20 cellular contexts compared by ENCODE assay signal in genomic region chr12:77089701-77090220, GRCh38. TPM values are rescaled to one million over a fixed set of nuclear protein-coding genes. Genes with fewer than 3 reads are reported as not detected.
DNase-seq lines count a peak whose midpoint lies in the region; ATAC-seq and TF ChIP-seq lines count a peak whose summit lies in the region.
"Had no signal": no experiment of that assay in that cellular context is flagged by ENCODE, and none has a peak within 500 bp of the region (broad histone marks: within the 10 kb centered on the region; RNA-seq: fewer than 3 reads in every experiment).

No MANE protein-coding gene starts in this region.

- H3K36me3 ChIP-seq in mammary epithelial cell (ENCODE audit: insufficient read depth, low read length) (no peaks in the 10 kb centered on the region), spleen (no peaks in the 10 kb centered on the region)
- H3K36me3 ChIP-seq: BLaER1 treated with 17β-estradiol and CSF1 and Interleukin-3, amounts not matched to agents 10 nM and 100 nM; HAP-1 had no signal

- ATAC-seq in HG02759 (IDR thresholded peaks at IDR 0.05; ENCODE audit: unreplicated experiment), result no peak
- ATAC-seq: CD8-positive, alpha-beta T cell; GM12878; HepG2 had no signal

- no peaks in the 10 kb centered on the region for H3K4me1 Mint-ChIP-seq in MCF 10A (ENCODE audit: insufficient read depth, unreplicated experiment)

- H3K27ac ChIP-seq in mammary epithelial cell (ENCODE audit: insufficient read depth, low read depth, low read length), result no peak overlapping the region
- H3K27ac ChIP-seq in spleen, result no peak overlapping the region
- H3K27ac ChIP-seq: BLaER1 treated with 17β-estradiol and CSF1 and Interleukin-3, amounts not matched to agents 10 nM and 100 nM; GM23248 had no signal

- dilution Hi-C loops in mammary epithelial cell (cut with HindIII; ENCODE audit: low sequenced_read_pairs), result no loop called here

- POLR2A ChIA-PET in MCF 10A (lab: Yijun Ruan, JAX), result no interaction called here

- no peaks in the 10 kb centered on the region for H3K36me3 Mint-ChIP-seq in MCF 10A (ENCODE audit: insufficient read depth, unreplicated experiment)
- H3K36me3 Mint-ChIP-seq: CD8-positive, alpha-beta T cell had no signal

- peaks cover 7% of the 10 kb centered on the region for H3K9me3 Mint-ChIP-seq in MCF 10A (ENCODE audit: unreplicated experiment)

- no peaks in the 10 kb centered on the region for H3K79me2 ChIP-seq in mammary epithelial cell (ENCODE audit: insufficient read depth, low read length)

- H3K4me2 ChIP-seq in mammary epithelial cell (ENCODE audit: insufficient read depth, low read depth, low read length), result no peak overlapping the region
- H3K4me2 ChIP-seq: BLaER1 treated with 17β-estradiol and CSF1 and Interleukin-3, amounts not matched to agents 10 nM and 100 nM had no signal

- no peaks in the 10 kb centered on the region for H3K27me3 ChIP-seq in mammary epithelial cell (ENCODE audit: insufficient read depth, low read length)
- no peaks in the 10 kb centered on the region for H3K27me3 ChIP-seq in spleen (replicated peaks in 1 of 7)
- H3K27me3 ChIP-seq: BLaER1 treated with 17β-estradiol and CSF1 and Interleukin-3, amounts not matched to agents 10 nM and 100 nM had no signal

- intact Hi-C loops in mammary epithelial cell (cut with micrococcal nuclease) (no loop called here), MCF 10A (cut with micrococcal nuclease) (no loop called here), spleen (cut with DNase I; ENCODE audit: low total_unique reads) (no loop called here)

- no TSS peak for BruUV-seq in mammary epithelial cell (replicated peaks; lab: Mats Ljungman, UMichigan)
- BruUV-seq in MCF 10A (replicated peaks; lab: Mats Ljungman, UMichigan), result no TSS peak

- in situ Hi-C loops in mammary epithelial cell (cut with MboI; ENCODE audit: low sequenced_read_pairs in 2 of 2) (no loop called here), SK-MEL-5 (cut with HindIII; ENCODE audit: low pct_unique_long_range_greater_than_20kb, low sequenced_read_pairs) (no loop called here)

- H3K4me1 ChIP-seq in mammary epithelial cell (ENCODE audit: insufficient read depth, low read length) (peaks cover 10% of the 10 kb centered on the region), spleen (no peaks in the 10 kb centered on the region)
- H3K4me1 ChIP-seq: HAP-1 had no signal

- WGBS in mammary epithelial cell (ENCODE audit: low coverage, missing lambda C conversion rate), result 15% methylated on average over 1 of the region's 1 CpG
- WGBS in spleen, 5 donors, result 15 to 53% (median 51%) methylated on average over 1 of the region's 1 CpG

- H3K4me3 ChIP-seq in mammary epithelial cell (replicated peaks in 1 of 3; ENCODE audit: insufficient read depth in 1 of 3, low read depth in 2 of 3, low read length in 3 of 3) (no peak overlapping the region), spleen (no peak overlapping the region)
- H3K4me3 ChIP-seq: BLaER1 treated with 17β-estradiol and CSF1 and Interleukin-3, amounts not matched to agents 10 nM and 100 nM; GM12878; GM23248; HAP-1 had no signal

- H3K27ac Mint-ChIP-seq in MCF 10A (ENCODE audit: low read depth, unreplicated experiment), result no peak overlapping the region
- H3K27ac Mint-ChIP-seq: B cell; CD8-positive, alpha-beta T cell had no signal

- no peaks in the 10 kb centered on the region for H3K9me3 ChIP-seq in mammary epithelial cell (replicated peaks; ENCODE audit: insufficient read depth, low read length)
- no peaks in the 10 kb centered on the region for H3K9me3 ChIP-seq in spleen
- H3K9me3 ChIP-seq: HAP-1 had no signal

- H3K27me3 Mint-ChIP-seq in MCF 10A (ENCODE audit: insufficient read depth, unreplicated experiment), result no peaks in the 10 kb centered on the region
- H3K27me3 Mint-ChIP-seq: B cell had no signal

- H2AFZ ChIP-seq in mammary epithelial cell (ENCODE audit: low read depth, low read length), result no peak overlapping the region
- H2AFZ ChIP-seq: GM23248 had no signal

- no peaks in the 10 kb centered on the region for H4K20me1 ChIP-seq in mammary epithelial cell (ENCODE audit: insufficient read depth, low read length)
- H4K20me1 ChIP-seq: BLaER1 treated with 17β-estradiol and CSF1 and Interleukin-3, amounts not matched to agents 10 nM and 100 nM had no signal

- no peak for TF ChIP-seq POLR2A in spleen (IDR thresholded peaks at IDR 0.05)

- CTCF ChIA-PET in mammary epithelial cell (lab: Charles Lee; ENCODE audit: low non-redundant PET), result no interaction called here
- CTCF ChIA-PET in MCF 10A (lab: Yijun Ruan, JAX), result no interaction called here

- DNase-seq in mammary epithelial cell, result peak; percentile 11
- DNase-seq in MCF 10A (ENCODE audit: unreplicated experiment), result no peak
- DNase-seq in SK-MEL-5 (ENCODE audit: low read depth, low spot score), result peak; percentile 80
- peak; percentile 23 for DNase-seq in kidney tubule cell (ENCODE audit: low spot score)
- no peak for DNase-seq in spleen
- no peak for DNase-seq in activated CD4-positive, CD25-positive, alpha-beta regulatory T cell treated with anti-CD3 and anti-CD28 coated beads, Interleukin-2, amount 50 U/mL, for 72 hours
- DNase-seq: 8988T; CD8-positive, alpha-beta T cell; COR-L47; DMS 273 treated with DMSO at 0.1 percent for 48 hours; DMS53; DND-41; EL; GM23248 had no signal

- no peak overlapping the region for H3K9ac ChIP-seq in mammary epithelial cell (ENCODE audit: insufficient read depth, low read length)
- H3K9ac ChIP-seq: BLaER1 treated with 17β-estradiol and CSF1 and Interleukin-3, amounts not matched to agents 10 nM and 100 nM; GM23248 had no signal

- TF ChIP-seq CTCF in mammary epithelial cell (conservative IDR thresholded peaks at IDR 0.05 in 1 of 2, IDR thresholded peaks at IDR 0.05 in 1 of 2; ENCODE audit: extremely low read depth in 1 of 2, insufficient read depth in 1 of 2, low read depth in 1 of 2, low read length in 2 of 2) (no peak), MCF 10A (IDR thresholded peaks at IDR 0.05; ENCODE audit: unreplicated experiment) (no peak), spleen (IDR thresholded peaks at IDR 0.05 in 8 of 11, conservative IDR thresholded peaks at IDR 0.05 in 3 of 11) (no peak)

- H3K4me3 Mint-ChIP-seq in MCF 10A (ENCODE audit: unreplicated experiment), result no peak overlapping the region
- H3K4me3 Mint-ChIP-seq: B cell; CD8-positive, alpha-beta T cell had no signal

RNA-seq across cellular contexts. Expression of gene E2F7, which starts 24.4 kb away (rescaled TPM):
- total RNA-seq in mammary epithelial cell (10 to 100 TPM in 1 of 2 donors, 1 to 10 TPM in 1; 5.7 to 35.4 TPM), MCF 10A (2022) (23.5 and 34.4 TPM in 2 replicates), spleen (1 to 10 TPM in 5 of 7 donors, under 1 TPM in 2; 0.19 to 2.2 (median 1.1) TPM)
- polyA plus RNA-seq in mammary epithelial cell (11.9 TPM), spleen (under 1 TPM; 0.09 to 0.32 (median 0.19) TPM)
- polyA minus RNA-seq in mammary epithelial cell, result 18.5 TPM
- total RNA-seq in SK-MEL-5 (2014; rRNA removed; shearing (Covaris generic)), result 5.0 and 6.8 TPM in 2 replicates
- polyA plus RNA-seq in SK-MEL-5 (2015; cell fraction: cytosol; rRNA removed), result 8.5 and 10.8 TPM in 2 replicates
- 35.5 and 44.6 TPM in 2 replicates for polyA plus RNA-seq in SK-MEL-5 (2015; cell fraction: nucleus; rRNA removed)

Comparison
In these comparisons a context has a peak if more than half of its experiments do, and no peak if none do; other contexts are left out.
1. DNase-seq: peak in mammary epithelial cell (single experiment), SK-MEL-5 (single experiment) and kidney tubule cell (single experiment); none in MCF 10A (single experiment), spleen (single experiment) and activated CD4-positive, CD25-positive, alpha-beta regulatory T cell treated with anti-CD3 and anti-CD28 coated beads, Interleukin-2, amount 50 U/mL, for 72 hours (single experiment).